ENCODE assay signal across 9 cellular contexts in genomic region chr20:5835234-5835845, GRCh38.
A peak's percentile ranks its signal among the peaks of the same experiment; 100 is the strongest.
DNase-seq lines count a peak whose midpoint lies in the region; ATAC-seq, FAIRE-seq and TF ChIP-seq lines count a peak whose summit lies in the region.
"Had no signal": no experiment of that assay in that cellular context is flagged by ENCODE, and none has a peak within 500 bp of the region (broad histone marks: within the 10 kb centered on the region; RNA-seq: fewer than 3 reads in every experiment).

No MANE protein-coding gene starts in this region.

- peak overlapping the region; percentile 9 to 87 (median 54) for H3K27ac Mint-ChIP-seq in naive B cell

- H3K36me3 ChIP-seq in bronchial epithelial cell (ENCODE audit: control insufficient read depth, insufficient read depth, low read length): no peaks in the 10 kb centered on the region

- H3K4me3 Mint-ChIP-seq in naive B cell: no peak overlapping the region

- H3K9me3 Mint-ChIP-seq in naive B cell: peaks cover 0 to 11% (median 0%) of the 10 kb centered on the region in 7 donors

- peaks cover 11 to 20% (median 15%) of the 10 kb centered on the region in 3 donors for H3K4me1 Mint-ChIP-seq in naive B cell

- peak; percentile 80 for DNase-seq in DMS53 treated with DMSO at 0.1 percent for 48 hours (lab: John Stamatoyannopoulos, UW; ENCODE audit: unreplicated experiment)
- peak; percentile 100 for DNase-seq in NCI-H2171 treated with DMSO at 0.1 percent for 48 hours (lab: John Stamatoyannopoulos, UW)
- peak; percentile 48 for DNase-seq in bronchial epithelial cell (ENCODE audit: low read depth)
- DNase-seq in naive B cell: no peak
- no peak for DNase-seq in midbrain (lab: John Stamatoyannopoulos, UW)
- no peak for DNase-seq in SKM-1 (lab: John Stamatoyannopoulos, UW; ENCODE audit: unreplicated experiment)
- DNase-seq in NK-92 (lab: John Stamatoyannopoulos, UW; ENCODE audit: unreplicated experiment): no peak
- DNase-seq: activated CD8-positive, alpha-beta memory T cell treated with anti-CD3 and anti-CD28 coated beads, Interleukin-2, amount 50 U/mL, for 48 hours had no signal

- TF ChIP-seq CTCF in bronchial epithelial cell (IDR thresholded peaks at IDR 0.05; ENCODE audit: insufficient read depth, low read length, severe bottlenecking): no peak

- no peak overlapping the region for H3K4me3 ChIP-seq in bronchial epithelial cell (ENCODE audit: low read depth, low read length)

- no peak for ATAC-seq in naive B cell (ENCODE audit: low read depth in 2 of 2)
- no peak for ATAC-seq in GM19452 (IDR thresholded peaks at IDR 0.05; ENCODE audit: unreplicated experiment)

- no peaks in the 10 kb centered on the region for H3K27me3 ChIP-seq in bronchial epithelial cell (ENCODE audit: control insufficient read depth, insufficient read depth, low read length)

- no peak for FAIRE-seq in bronchial epithelial cell (lab: Jason Lieb, UNC)

- H3K36me3 Mint-ChIP-seq in naive B cell: peaks cover 9 to 15% of the 10 kb centered on the region in 2 donors

- H3K27me3 Mint-ChIP-seq in naive B cell: no peaks in the 10 kb centered on the region

Comparison
In these comparisons a context has a peak if more than half of its experiments do, and no peak if none do; other contexts are left out.
1. DNase-seq: peak in DMS53 treated with DMSO at 0.1 percent for 48 hours (single experiment), NCI-H2171 treated with DMSO at 0.1 percent for 48 hours (single experiment) and bronchial epithelial cell (single experiment); none in naive B cell (single experiment), midbrain (single experiment), SKM-1 (single experiment) and NK-92 (single experiment).